Comparison of ENCODE assay signal across 12 cellular contexts in genomic region chr22:20980523-20980922, GRCh38. TPM values are rescaled to one million over a fixed set of nuclear protein-coding genes. Genes with fewer than 3 reads are reported as not detected.
A peak's percentile ranks its signal among the peaks of the same experiment; 100 is the strongest.
DNase-seq lines count a peak whose midpoint lies in the region; ATAC-seq, FAIRE-seq and TF ChIP-seq lines count a peak whose summit lies in the region.
"Had no signal": no experiment of that assay in that cellular context is flagged by ENCODE, and none has a peak within 500 bp of the region (broad histone marks: within the 10 kb centered on the region; RNA-seq: fewer than 3 reads in every experiment).

No MANE protein-coding gene starts in this region.

- peaks cover 13% of the 10 kb centered on the region for H3K27me3 Mint-ChIP-seq in activated naive CD4-positive, alpha-beta T cell treated with anti-CD3 and anti-CD28 coated beads, Interleukin-2, amount 10 ng/mL, durations not matched to agents 7 days and 5 days
- no peaks in the 10 kb centered on the region for H3K27me3 Mint-ChIP-seq in stimulated activated memory B cell treated with anti-CD40 and anti-IgM and Interleukin-4, amounts not matched to agents 10 μg/mL and 1 μg/mL and 100 μg/mL, for 72 hours
- no peaks in the 10 kb centered on the region for H3K27me3 Mint-ChIP-seq in Caco-2 (ENCODE audit: insufficient read depth, unreplicated experiment)

- H3K4me3 ChIP-seq in keratinocyte (ENCODE audit: control insufficient read depth in 2 of 3, extremely low read depth in 1 of 3, insufficient read depth in 2 of 3, low read depth in 1 of 3, low read length in 3 of 3) = no peak overlapping the region
- no peak overlapping the region for H3K4me3 ChIP-seq in Caco-2 (ENCODE audit: low read depth, low read length)
- H3K4me3 ChIP-seq: body of pancreas had no signal

- TF ChIP-seq CTCF in VCaP (conservative IDR thresholded peaks at IDR 0.05) = no peak
- TF ChIP-seq CTCF in keratinocyte (optimal IDR thresholded peaks at IDR 0.05 in 1 of 3, IDR thresholded peaks at IDR 0.05 in 1 of 3, conservative IDR thresholded peaks at IDR 0.05 in 1 of 3; ENCODE audit: extremely low read depth in 1 of 3, insufficient read depth in 2 of 3, low read length in 3 of 3) = no peak
- no peak for TF ChIP-seq CTCF in Caco-2 (IDR thresholded peaks at IDR 0.05; ENCODE audit: insufficient read depth in 1 of 2, low read depth in 1 of 2, low read length in 1 of 2, severe bottlenecking in 1 of 2, unreplicated experiment in 1 of 2)

- peaks cover 7% of the 10 kb centered on the region for H3K9me3 ChIP-seq in keratinocyte (ENCODE audit: control insufficient read depth, low read depth, low read length)
- 0 out of 2 replicates have a peak, but pooled peaks cover 3% of the 10 kb centered on the region for H3K9me3 ChIP-seq in Caco-2
- H3K9me3 ChIP-seq: body of pancreas, upper lobe of right lung had no signal

- CTCF ChIA-PET in activated naive CD4-positive, alpha-beta T cell treated with anti-CD3 and anti-CD28 coated beads, Interleukin-2, amount 10 ng/mL, durations not matched to agents 7 days and 5 days (lab: Charles Lee) = no interaction called here
- CTCF ChIA-PET in Caco-2 (lab: Charles Lee) = interaction anchor here (1.6 kb wide), 1 partner anchor 13 kb away, joined by 3 read pairs; the partner anchor contains the start of gene AIFM3

- FAIRE-seq in keratinocyte (lab: Jason Lieb, UNC) = no peak

- H3K4me1 ChIP-seq in keratinocyte (ENCODE audit: control insufficient read depth, extremely low read depth, insufficient read depth, low read length) (peaks cover 29% of the 10 kb centered on the region), Caco-2 (peaks cover 14% of the 10 kb centered on the region; the same call in 1 of the 2 replicates)

- dilution Hi-C loops in keratinocyte (cut with MboI; ENCODE audit: extremely low pct_ligation_motif_present, low sequenced_read_pairs) = no loop called here

- H3K4me2 ChIP-seq in keratinocyte (ENCODE audit: control insufficient read depth, extremely low read depth, insufficient read depth, low read depth, low read length) = peak overlapping the region; percentile 97

- no peak overlapping the region for H3K9ac ChIP-seq in keratinocyte (ENCODE audit: control insufficient read depth, extremely low read depth, insufficient read depth, low read length)

- no peak for ATAC-seq in stimulated activated memory B cell treated with anti-CD40 and anti-IgM and Interleukin-4, amounts not matched to agents 10 μg/mL and 1 μg/mL and 100 μg/mL, for 72 hours
- ATAC-seq: body of pancreas, upper lobe of right lung had no signal

- peaks cover 7 to 10% of the 10 kb centered on the region in 2 experiments for H3K36me3 ChIP-seq in keratinocyte (ENCODE audit: control insufficient read depth in 2 of 2, extremely low read depth in 1 of 2, insufficient read depth in 2 of 2, low read length in 2 of 2)
- no peaks in the 10 kb centered on the region for H3K36me3 ChIP-seq in Caco-2 (ENCODE audit: control insufficient read depth, insufficient read depth, low read length)

- no TSS peak for BruUV-seq in Caco-2 (replicated peaks; lab: Mats Ljungman, UMichigan)

- POLR2A ChIA-PET in Caco-2 (lab: Charles Lee) = no interaction called here

- intact Hi-C loops in Caco-2 (cut with micrococcal nuclease; ENCODE audit: unreplicated experiment) = no loop called here

- peaks cover 11% of the 10 kb centered on the region for H3K36me3 Mint-ChIP-seq in activated naive CD4-positive, alpha-beta T cell treated with anti-CD3 and anti-CD28 coated beads, Interleukin-2, amount 10 ng/mL, durations not matched to agents 7 days and 5 days
- peaks cover 12% of the 10 kb centered on the region for H3K36me3 Mint-ChIP-seq in stimulated activated memory B cell treated with anti-CD40 and anti-IgM and Interleukin-4, amounts not matched to agents 10 μg/mL and 1 μg/mL and 100 μg/mL, for 72 hours
- H3K36me3 Mint-ChIP-seq in Caco-2 (ENCODE audit: insufficient read depth, unreplicated experiment) = peaks cover 8% of the 10 kb centered on the region

- H3K79me2 ChIP-seq in keratinocyte (ENCODE audit: control insufficient read depth, insufficient read depth, low read length) = peaks cover 23% of the 10 kb centered on the region

- H3K27me3 ChIP-seq in keratinocyte (ENCODE audit: control insufficient read depth, extremely low read depth, insufficient read depth, low read length) (no peaks in the 10 kb centered on the region), Caco-2 (replicated peaks; ENCODE audit: control insufficient read depth, insufficient read depth, low read length) (no peaks in the 10 kb centered on the region)
- H3K27me3 ChIP-seq: body of pancreas, upper lobe of right lung had no signal

- peak overlapping the region; percentile 13 for H3K4me3 Mint-ChIP-seq in activated naive CD4-positive, alpha-beta T cell treated with anti-CD3 and anti-CD28 coated beads, Interleukin-2, amount 10 ng/mL, durations not matched to agents 7 days and 5 days
- no peak overlapping the region for H3K4me3 Mint-ChIP-seq in stimulated activated memory B cell treated with anti-CD40 and anti-IgM and Interleukin-4, amounts not matched to agents 10 μg/mL and 1 μg/mL and 100 μg/mL, for 72 hours
- no peak overlapping the region for H3K4me3 Mint-ChIP-seq in Caco-2 (ENCODE audit: unreplicated experiment)

- no peak for DNase-seq in activated naive CD4-positive, alpha-beta T cell treated with anti-CD3 and anti-CD28 coated beads, Interleukin-2, amount 10 ng/mL, durations not matched to agents 7 days and 5 days
- no peak for DNase-seq in activated naive CD4-positive, alpha-beta T cell (lab: John Stamatoyannopoulos, UW)
- DNase-seq in keratinocyte (ENCODE audit: low read depth, low spot score) = no peak
- DNase-seq in Caco-2 = no peak
- DNase-seq in effector CD8-positive, alpha-beta T cell (lab: John Stamatoyannopoulos, UW) = no peak
- no peak for DNase-seq in NCI-H128 (lab: John Stamatoyannopoulos, UW; ENCODE audit: unreplicated experiment)
- DNase-seq: AML-193, body of pancreas, upper lobe of right lung had no signal

- no peak overlapping the region for H3K27ac Mint-ChIP-seq in activated naive CD4-positive, alpha-beta T cell treated with anti-CD3 and anti-CD28 coated beads, Interleukin-2, amount 10 ng/mL, durations not matched to agents 7 days and 5 days
- peak overlapping the region; percentile 92 for H3K27ac Mint-ChIP-seq in stimulated activated memory B cell treated with anti-CD40 and anti-IgM and Interleukin-4, amounts not matched to agents 10 μg/mL and 1 μg/mL and 100 μg/mL, for 72 hours
- H3K27ac Mint-ChIP-seq in Caco-2 (ENCODE audit: unreplicated experiment) = no peak overlapping the region

- no peak overlapping the region for H2AFZ ChIP-seq in keratinocyte (ENCODE audit: control insufficient read depth, low read length)

- no peaks in the 10 kb centered on the region for H3K9me1 ChIP-seq in keratinocyte (ENCODE audit: control insufficient read depth, extremely low read depth, insufficient read depth, low read length)

- H4K20me1 ChIP-seq in keratinocyte (ENCODE audit: control insufficient read depth, extremely low read depth, insufficient read depth, low read length) = no peaks in the 10 kb centered on the region

- peaks cover 12% of the 10 kb centered on the region for H3K9me3 Mint-ChIP-seq in activated naive CD4-positive, alpha-beta T cell treated with anti-CD3 and anti-CD28 coated beads, Interleukin-2, amount 10 ng/mL, durations not matched to agents 7 days and 5 days
- H3K9me3 Mint-ChIP-seq in stimulated activated memory B cell treated with anti-CD40 and anti-IgM and Interleukin-4, amounts not matched to agents 10 μg/mL and 1 μg/mL and 100 μg/mL, for 72 hours = peaks cover 3% of the 10 kb centered on the region
- H3K9me3 Mint-ChIP-seq in Caco-2 (ENCODE audit: unreplicated experiment) = peaks cover 8% of the 10 kb centered on the region

- H3K4me1 Mint-ChIP-seq in activated naive CD4-positive, alpha-beta T cell treated with anti-CD3 and anti-CD28 coated beads, Interleukin-2, amount 10 ng/mL, durations not matched to agents 7 days and 5 days = peaks cover 37% of the 10 kb centered on the region
- peaks cover 49% of the 10 kb centered on the region for H3K4me1 Mint-ChIP-seq in stimulated activated memory B cell treated with anti-CD40 and anti-IgM and Interleukin-4, amounts not matched to agents 10 μg/mL and 1 μg/mL and 100 μg/mL, for 72 hours
- H3K4me1 Mint-ChIP-seq in Caco-2 (ENCODE audit: low read depth, unreplicated experiment) = no peaks in the 10 kb centered on the region

- H3K27ac ChIP-seq in VCaP (peak overlapping the region; percentile 97; the same call in 1 of the 2 replicates), keratinocyte (ENCODE audit: control insufficient read depth, insufficient read depth, low read length) (no peak overlapping the region)

RNA-seq across cellular contexts. Expression of gene LZTR1, which starts 1.6 kb away (rescaled TPM):
- 36.3 to 41.6 TPM (median 37.0 TPM) in 3 replicates for polyA plus RNA-seq in keratinocyte
- polyA plus RNA-seq in keratinocyte (2011; ENCODE audit: low read depth) = 62.8 TPM
- polyA plus RNA-seq in keratinocyte (2011; cell fraction: cytosol; rRNA removed) = 16.8 and 24.3 TPM in 2 replicates
- polyA plus RNA-seq in keratinocyte (2011; cell fraction: nucleus; rRNA removed) = 197 and 198 TPM in 2 replicates
- 21.9 and 28.0 TPM in 2 replicates for polyA plus RNA-seq in keratinocyte (2012; ENCODE audit: low replicate concordance)
- polyA minus RNA-seq in keratinocyte = 41.7 to 114 TPM (median 62.4 TPM) in 3 replicates
- polyA minus RNA-seq in keratinocyte (2011; cell fraction: cytosol; rRNA and poly(A)+ RNA removed) = 21.5 TPM
- 54.1 and 60.0 TPM in 2 replicates for polyA minus RNA-seq in keratinocyte (2011; cell fraction: nucleus; rRNA and poly(A)+ RNA removed)
- 37.2 and 41.3 TPM in 2 replicates for total RNA-seq in Caco-2 (2022)

RNA-seq across cellular contexts. Expression of gene AIFM3, which starts 13.5 kb away (rescaled TPM):
- 0.56 to 1.1 TPM (median 0.59 TPM) in 3 replicates for polyA plus RNA-seq in keratinocyte
- 0.36 TPM for polyA plus RNA-seq in keratinocyte (2011; ENCODE audit: low read depth)
- polyA plus RNA-seq in keratinocyte (2011; cell fraction: cytosol; rRNA removed) = 0.39 and 1.1 TPM in 2 replicates
- 3.4 and 5.3 TPM in 2 replicates for polyA plus RNA-seq in keratinocyte (2011; cell fraction: nucleus; rRNA removed)
- 0.62 and 0.69 TPM in 2 replicates for polyA plus RNA-seq in keratinocyte (2012; ENCODE audit: low replicate concordance)
- polyA minus RNA-seq in keratinocyte = 0.29 to 0.30 TPM in 2 of 3 replicates, not detected in the other
- 1.7 TPM for polyA minus RNA-seq in keratinocyte (2011; cell fraction: cytosol; rRNA and poly(A)+ RNA removed)
- polyA minus RNA-seq in keratinocyte (2011; cell fraction: nucleus; rRNA and poly(A)+ RNA removed) = 1.2 and 1.4 TPM in 2 replicates
- total RNA-seq in Caco-2 (2022) = 0.73 and 3.0 TPM in 2 replicates

RNA-seq across cellular contexts. Expression of gene THAP7, which starts 21.4 kb away (rescaled TPM):
- 10.4 to 14.8 TPM (median 14.2 TPM) in 3 replicates for polyA plus RNA-seq in keratinocyte
- 11.7 TPM for polyA plus RNA-seq in keratinocyte (2011; ENCODE audit: low read depth)
- polyA plus RNA-seq in keratinocyte (2011; cell fraction: cytosol; rRNA removed) = 5.6 and 10.7 TPM in 2 replicates
- polyA plus RNA-seq in keratinocyte (2011; cell fraction: nucleus; rRNA removed) = 11.0 and 12.6 TPM in 2 replicates
- 7.7 and 14.4 TPM in 2 replicates for polyA plus RNA-seq in keratinocyte (2012; ENCODE audit: low replicate concordance)
- 4.3 to 6.5 TPM (median 6.4 TPM) in 3 replicates for polyA minus RNA-seq in keratinocyte
- polyA minus RNA-seq in keratinocyte (2011; cell fraction: cytosol; rRNA and poly(A)+ RNA removed) = 6.7 TPM
- polyA minus RNA-seq in keratinocyte (2011; cell fraction: nucleus; rRNA and poly(A)+ RNA removed) = 3.2 and 4.9 TPM in 2 replicates
- total RNA-seq in Caco-2 (2022) = 29.1 and 30.6 TPM in 2 replicates

RNA-seq across cellular contexts. Expression of gene P2RX6, which starts 34.4 kb away (rescaled TPM):
- 0.65 to 1.0 TPM (median 0.87 TPM) in 3 replicates for polyA plus RNA-seq in keratinocyte
- not detected for polyA plus RNA-seq in keratinocyte (2011; ENCODE audit: low read depth)
- polyA plus RNA-seq in keratinocyte (2011; cell fraction: cytosol; rRNA removed) = 0.26 and 0.45 TPM in 2 replicates
- 3.3 and 4.8 TPM in 2 replicates for polyA plus RNA-seq in keratinocyte (2011; cell fraction: nucleus; rRNA removed)
- 0.72 and 1.2 TPM in 2 replicates for polyA plus RNA-seq in keratinocyte (2012; ENCODE audit: low replicate concordance)
- polyA minus RNA-seq in keratinocyte = 0.53 to 1.3 TPM (median 0.69 TPM) in 3 replicates
- not detected for polyA minus RNA-seq in keratinocyte (2011; cell fraction: cytosol; rRNA and poly(A)+ RNA removed)
- polyA minus RNA-seq in keratinocyte (2011; cell fraction: nucleus; rRNA and poly(A)+ RNA removed) = 0.54 and 1.1 TPM in 2 replicates
- 0.11 TPM in 1 of 2 replicates, not detected in the other for total RNA-seq in Caco-2 (2022)
- total RNA-seq: body of pancreas had no signal

RNA-seq across cellular contexts. Expression of gene SLC7A4, which starts 51.8 kb away (rescaled TPM):
- polyA plus RNA-seq in keratinocyte = 0.05 to 0.18 TPM (median 0.10 TPM) in 3 replicates
- polyA plus RNA-seq in keratinocyte (2011; ENCODE audit: low read depth) = not detected
- polyA plus RNA-seq in keratinocyte (2011; cell fraction: cytosol; rRNA removed) = 0.04 and 0.16 TPM in 2 replicates
- polyA plus RNA-seq in keratinocyte (2011; cell fraction: nucleus; rRNA removed) = 0.38 and 0.45 TPM in 2 replicates
- 0.10 and 0.48 TPM in 2 replicates for polyA plus RNA-seq in keratinocyte (2012; ENCODE audit: low replicate concordance)
- polyA minus RNA-seq in keratinocyte = 0.40 to 0.75 TPM (median 0.54 TPM) in 3 replicates
- not detected for polyA minus RNA-seq in keratinocyte (2011; cell fraction: cytosol; rRNA and poly(A)+ RNA removed)
- 0.31 and 0.63 TPM in 2 replicates for polyA minus RNA-seq in keratinocyte (2011; cell fraction: nucleus; rRNA and poly(A)+ RNA removed)
- 1.9 and 2.1 TPM in 2 replicates for total RNA-seq in Caco-2 (2022)
- total RNA-seq: Daoy had no signal
